ENCODE assay signal across 12 cellular contexts in genomic region chr2:46849741-46850474, GRCh38.
DNase-seq lines count a peak whose midpoint lies in the region; ATAC-seq, FAIRE-seq and TF ChIP-seq lines count a peak whose summit lies in the region.
"Had no signal": no experiment of that assay in that cellular context is flagged by ENCODE, and none has a peak within 500 bp of the region (broad histone marks: within the 10 kb centered on the region; RNA-seq: fewer than 3 reads in every experiment).

No MANE protein-coding gene starts in this region.

- no peak overlapping the region for H3K4me3 Mint-ChIP-seq in activated CD8-positive, alpha-beta T cell treated with anti-CD3 and anti-CD28 coated beads for 36 hours
- H3K4me3 Mint-ChIP-seq: stimulated activated effector memory CD8-positive, alpha-beta T cell treated with anti-CD3 and anti-CD28 coated beads, Interleukin-12 subunit alpha, Interleukin-12 subunit beta, amount 100 ng/mL, for 72 hours; WTC11 had no signal

- H3K4me1 ChIP-seq in A673 (ENCODE audit: insufficient read depth, low read length, poor library complexity, severe bottlenecking) (peaks cover 38% of the 10 kb centered on the region), esophagus squamous epithelium (peaks cover 60 to 74% (median 69%) of the 10 kb centered on the region in 3 donors), muscle layer of duodenum (ENCODE audit: control insufficient read depth in 1 of 2, insufficient read depth in 2 of 2, low read length in 2 of 2) (peaks cover 46 to 55% of the 10 kb centered on the region in 2 donors)

- H3K36me3 ChIP-seq in A673 (ENCODE audit: insufficient read depth, low read length, poor library complexity, severe bottlenecking) (no peaks in the 10 kb centered on the region), esophagus squamous epithelium (no peaks in the 10 kb centered on the region), muscle layer of duodenum (ENCODE audit: control insufficient read depth in 1 of 2, insufficient read depth in 2 of 2, low read length in 2 of 2) (peaks cover 0 to 5% of the 10 kb centered on the region in 2 donors)

- intact Hi-C loops in A673 (cut with micrococcal nuclease; ENCODE audit: unreplicated experiment): no loop called here
- intact Hi-C loops in esophagus squamous epithelium (cut with DNase I): no loop called here
- intact Hi-C loops in activated CD8-positive, alpha-beta T cell treated with anti-CD3 and anti-CD28 coated beads for 36 hours (cut with micrococcal nuclease): no loop called here

- CTCF ChIA-PET in A673 (lab: Charles Lee): no interaction called here
- CTCF ChIA-PET in activated CD8-positive, alpha-beta T cell treated with anti-CD3 and anti-CD28 coated beads for 36 hours (lab: Charles Lee): no interaction called here

- FAIRE-seq in RCC 7860 (lab: Jason Lieb, UNC): peak; percentile 62

- no peaks in the 10 kb centered on the region for H3K4me1 Mint-ChIP-seq in activated CD8-positive, alpha-beta T cell treated with anti-CD3 and anti-CD28 coated beads for 36 hours (ENCODE audit: low read depth)
- H3K4me1 Mint-ChIP-seq: stimulated activated effector memory CD8-positive, alpha-beta T cell treated with anti-CD3 and anti-CD28 coated beads, Interleukin-12 subunit alpha, Interleukin-12 subunit beta, amount 100 ng/mL, for 72 hours; WTC11 had no signal

- DNase-seq in A673 (ENCODE audit: low spot score) (peak; percentile 59), RCC 7860 (ENCODE audit: low spot score) (peak; percentile 83), esophagus squamous epithelium (lab: John Stamatoyannopoulos, UW) (no peak), caudate nucleus (lab: John Stamatoyannopoulos, UW) (no peak)
- DNase-seq in activated T-cell treated with anti-CD3 and anti-CD28 coated beads, Interleukin-2, amount 50 U/mL, for 48 hours: no peak
- no peak for DNase-seq in activated CD8-positive, alpha-beta T cell treated with anti-CD3 and anti-CD28 coated beads for 36 hours
- DNase-seq: cortex of kidney, NCI-H2107 had no signal

- H3K27ac ChIP-seq in A673 (ENCODE audit: low read depth, low read length, poor library complexity, severe bottlenecking): no peak overlapping the region
- peak overlapping the region; percentile 43 to 95 (median 82) for H3K27ac ChIP-seq in esophagus squamous epithelium
- peak overlapping the region; percentile 96 for H3K27ac ChIP-seq in muscle layer of duodenum (ENCODE audit: low read length)
- H3K27ac ChIP-seq in caudate nucleus (ENCODE audit: low read depth, low read length): no peak overlapping the region

- BruUV-seq in A673 (replicated peaks; lab: Mats Ljungman, UMichigan): no TSS peak

- H3K9me3 ChIP-seq in A673 (ENCODE audit: low read depth, low read length, poor library complexity, severe bottlenecking): no peaks in the 10 kb centered on the region
- H3K9me3 ChIP-seq in esophagus squamous epithelium: no peaks in the 10 kb centered on the region
- no peaks in the 10 kb centered on the region for H3K9me3 ChIP-seq in muscle layer of duodenum (ENCODE audit: control insufficient read depth in 1 of 2, low read length in 2 of 2)

- POLR2A ChIA-PET in A673 (lab: Charles Lee; ENCODE audit: low non-redundant PET): no interaction called here
- POLR2A ChIA-PET in activated CD8-positive, alpha-beta T cell treated with anti-CD3 and anti-CD28 coated beads for 36 hours (lab: Charles Lee): no interaction called here

- H3K27me3 ChIP-seq in A673 (replicated peaks; ENCODE audit: insufficient read depth, low read depth, low read length, poor library complexity): no peaks in the 10 kb centered on the region
- peaks cover 0 to 24% (median 0%) of the 10 kb centered on the region in 4 donors for H3K27me3 ChIP-seq in esophagus squamous epithelium
- H3K27me3 ChIP-seq in muscle layer of duodenum (ENCODE audit: low read depth, low read length): no peaks in the 10 kb centered on the region

- peaks cover 2% of the 10 kb centered on the region for H3K27me3 Mint-ChIP-seq in activated CD8-positive, alpha-beta T cell treated with anti-CD3 and anti-CD28 coated beads for 36 hours

- H3K27ac Mint-ChIP-seq in activated CD8-positive, alpha-beta T cell treated with anti-CD3 and anti-CD28 coated beads for 36 hours: no peak overlapping the region
- H3K27ac Mint-ChIP-seq: stimulated activated effector memory CD8-positive, alpha-beta T cell treated with anti-CD3 and anti-CD28 coated beads, Interleukin-12 subunit alpha, Interleukin-12 subunit beta, amount 100 ng/mL, for 72 hours; WTC11 had no signal

- 10 to 37% methylated on average over 2 to 6 of the region's 11 CpGs for WGBS in esophagus squamous epithelium, 2 donors

- no peaks in the 10 kb centered on the region for H3K9me3 Mint-ChIP-seq in activated CD8-positive, alpha-beta T cell treated with anti-CD3 and anti-CD28 coated beads for 36 hours
- H3K9me3 Mint-ChIP-seq: stimulated activated effector memory CD8-positive, alpha-beta T cell treated with anti-CD3 and anti-CD28 coated beads, Interleukin-12 subunit alpha, Interleukin-12 subunit beta, amount 100 ng/mL, for 72 hours had no signal

- no peak for ATAC-seq in activated CD8-positive, alpha-beta T cell treated with anti-CD3 and anti-CD28 coated beads for 36 hours
- no peak for ATAC-seq in HG03025 (IDR thresholded peaks at IDR 0.05; ENCODE audit: low FRiP score, unreplicated experiment)
- ATAC-seq: stimulated activated effector memory CD8-positive, alpha-beta T cell treated with anti-CD3 and anti-CD28 coated beads, Interleukin-12 subunit alpha, Interleukin-12 subunit beta, amount 100 ng/mL, for 72 hours; WTC11 had no signal

- TF ChIP-seq POLR2A in esophagus squamous epithelium (IDR thresholded peaks at IDR 0.05): no peak

- no peak for TF ChIP-seq CTCF in A673 (conservative IDR thresholded peaks at IDR 0.05; ENCODE audit: low read depth, low read length)
- no peak for TF ChIP-seq CTCF in esophagus squamous epithelium (IDR thresholded peaks at IDR 0.05)
- no peak for TF ChIP-seq CTCF in activated CD8-positive, alpha-beta T cell treated with anti-CD3 and anti-CD28 coated beads for 36 hours (IDR thresholded peaks at IDR 0.05)

- no peaks in the 10 kb centered on the region for H3K36me3 Mint-ChIP-seq in activated CD8-positive, alpha-beta T cell treated with anti-CD3 and anti-CD28 coated beads for 36 hours (ENCODE audit: low read depth)
- H3K36me3 Mint-ChIP-seq: stimulated activated effector memory CD8-positive, alpha-beta T cell treated with anti-CD3 and anti-CD28 coated beads, Interleukin-12 subunit alpha, Interleukin-12 subunit beta, amount 100 ng/mL, for 72 hours; WTC11 had no signal

- no peak overlapping the region for H3K4me3 ChIP-seq in A673 (ENCODE audit: low read depth, low read length, poor library complexity, severe bottlenecking)
- H3K4me3 ChIP-seq in esophagus squamous epithelium: no peak overlapping the region
- peak overlapping the region in 1 of 2 donors; percentile 20 for H3K4me3 ChIP-seq in muscle layer of duodenum (ENCODE audit: low read depth in 1 of 2, low read length in 2 of 2)

Comparison
In these comparisons a context has a peak if more than half of its experiments do, and no peak if none do; other contexts are left out.
1. DNase-seq: peak in A673 (single experiment) and RCC 7860 (single experiment); none in esophagus squamous epithelium (single experiment), activated T-cell treated with anti-CD3 and anti-CD28 coated beads, Interleukin-2, amount 50 U/mL, for 48 hours (0 of 2), activated CD8-positive, alpha-beta T cell treated with anti-CD3 and anti-CD28 coated beads for 36 hours (single experiment) and caudate nucleus (0 of 61).
2. H3K27ac ChIP-seq: peak in esophagus squamous epithelium (4 of 4) and muscle layer of duodenum (single experiment); none in A673 (single experiment) and caudate nucleus (single experiment).